In genomic region chr10:45418417-45418858, GRCh38 we compare ENCODE assay signal across 8 cellular contexts. TPM values are rescaled to one million over a fixed set of nuclear protein-coding genes. Genes with fewer than 3 reads are reported as not detected.
DNase-seq lines count a peak whose midpoint lies in the region; ATAC-seq and TF ChIP-seq lines count a peak whose summit lies in the region.

No MANE protein-coding gene starts in this region.

- in situ Hi-C loops in IMR-90 (cut with MboI; ENCODE audit: low sequenced_read_pairs): no loop called here

- TF ChIP-seq CTCF in AG10803 (conservative IDR thresholded peaks at IDR 0.05; ENCODE audit: low read length) (no peak), IMR-90 (conservative IDR thresholded peaks at IDR 0.05; ENCODE audit: low read depth, low read length) (no peak), colonic mucosa (IDR thresholded peaks at IDR 0.05) (no peak), GM10266 (IDR thresholded peaks at IDR 0.05; ENCODE audit: control insufficient read depth, insufficient read depth, low read depth, missing control alignments) (no peak)

- CTCF ChIA-PET in IMR-90 (lab: Yijun Ruan, JAX): no interaction called here

- peak overlapping the region; percentile 87 for H2AFZ ChIP-seq in IMR-90 (replicated peaks; ENCODE audit: low read length, poor library complexity)

- H2BK15ac ChIP-seq in IMR-90 (ENCODE audit: low read depth, low read length): no peak overlapping the region

- BruUV-seq in IMR-90 (replicated peaks; lab: Mats Ljungman, UMichigan): no TSS peak

- no peaks in the 10 kb centered on the region for H3K9me3 ChIP-seq in IMR-90 (ENCODE audit: control insufficient read depth, insufficient read depth, low read length)
- no peaks in the 10 kb centered on the region for H3K9me3 ChIP-seq in colonic mucosa

- peak overlapping the region; percentile 89 to 98 (median 94) for H3K4me3 Mint-ChIP-seq in naive thymus-derived CD8-positive, alpha-beta T cell

- no peak for TF ChIP-seq POLR2A in IMR-90 (IDR thresholded peaks at IDR 0.05; ENCODE audit: low read depth, low read length)

- DNase-seq in AG10803 (ENCODE audit: low read depth) (no peak), IMR-90 (no peak), colonic mucosa (no peak), germinal center (ENCODE audit: low spot score) (no peak), GM10266 (ENCODE audit: extremely low spot score) (no peak)
- no peak for DNase-seq in naive thymus-derived CD8-positive, alpha-beta T cell
- no peak for DNase-seq in stimulated activated CD8-positive, alpha-beta memory T cell treated with anti-CD3 and anti-CD28 coated beads, Interleukin-4, amount 100 ng/mL, for 48 hours

- peak overlapping the region; percentile 93; the same call in 1 of the 2 replicates for H3K4me2 ChIP-seq in IMR-90 (ENCODE audit: low read depth, low read length)

- no peak overlapping the region for H3K56ac ChIP-seq in IMR-90 (ENCODE audit: extremely low read depth, insufficient read depth, low read length)

- no peaks in the 10 kb centered on the region for H4K20me1 ChIP-seq in IMR-90 (ENCODE audit: insufficient read depth, low read length)

- no peaks in the 10 kb centered on the region for H3K36me3 ChIP-seq in IMR-90 (ENCODE audit: control insufficient read depth, insufficient read depth, low read length)
- H3K36me3 ChIP-seq in colonic mucosa: no peaks in the 10 kb centered on the region

- dilution Hi-C loops in IMR-90 (cut with HindIII; ENCODE audit: low sequenced_read_pairs, unreplicated experiment): no loop called here

- peak overlapping the region; percentile 58 for H3K4me3 ChIP-seq in AG10803 (ENCODE audit: low read length)
- no peak overlapping the region for H3K4me3 ChIP-seq in IMR-90 (ENCODE audit: insufficient read depth, low read depth, low read length)
- H3K4me3 ChIP-seq in colonic mucosa: peak overlapping the region; percentile 38

- H4K5ac ChIP-seq in IMR-90 (ENCODE audit: low read depth, low read length): no peak overlapping the region

- intact Hi-C loops in IMR-90 (cut with micrococcal nuclease) (no loop called here), colonic mucosa (cut with DNase I) (no loop called here)

- no peak overlapping the region for H3K14ac ChIP-seq in IMR-90 (replicated peaks; ENCODE audit: low read depth, low read length)

- peaks cover 2% of the 10 kb centered on the region; the same call in 1 of the 2 replicates for H3K4me1 ChIP-seq in IMR-90 (ENCODE audit: control insufficient read depth, insufficient read depth, low read length)
- H3K4me1 ChIP-seq in colonic mucosa: peaks cover 6% of the 10 kb centered on the region

- no peak for ATAC-seq in IMR-90 (ENCODE audit: low read depth)
- no peak for ATAC-seq in naive thymus-derived CD8-positive, alpha-beta T cell
- ATAC-seq in GM21423 (IDR thresholded peaks at IDR 0.05; ENCODE audit: unreplicated experiment): no peak

- no peak overlapping the region for H3K18ac ChIP-seq in IMR-90 (ENCODE audit: low read depth, low read length)

- no peaks in the 10 kb centered on the region for H3K9me1 ChIP-seq in IMR-90 (ENCODE audit: insufficient read depth, low read length)

- no peak overlapping the region for H2BK20ac ChIP-seq in IMR-90 (ENCODE audit: low read depth, low read length)

- H3K27me3 Mint-ChIP-seq in naive thymus-derived CD8-positive, alpha-beta T cell: peaks cover 0 to 4% (median 0%) of the 10 kb centered on the region in 5 donors

- TF ChIP-seq RAD21 in IMR-90 (IDR thresholded peaks at IDR 0.05; ENCODE audit: low read length): no peak

- H3K36me3 Mint-ChIP-seq in naive thymus-derived CD8-positive, alpha-beta T cell: no peaks in the 10 kb centered on the region

- WGBS in IMR-90 (ENCODE audit: extremely low coverage in 2 of 2, insufficient read length in 1 of 2), 2 experiments: 90% methylated on average over 2 of the region's 15 CpGs; no CpG with 5 or more reads in 1 of the 2 experiments

- no peak overlapping the region for H2BK5ac ChIP-seq in IMR-90 (ENCODE audit: low read depth, low read length, poor library complexity, severe bottlenecking)

- peak overlapping the region; percentile 95 to 99 (median 98) for H3K27ac Mint-ChIP-seq in naive thymus-derived CD8-positive, alpha-beta T cell

- no peak overlapping the region for H4K8ac ChIP-seq in IMR-90 (ENCODE audit: low read depth in 2 of 2, low read length in 2 of 2)

- peak overlapping the region; percentile 28 for H2AK9ac ChIP-seq in IMR-90 (replicated peaks; ENCODE audit: low read depth, low read length, poor library complexity)

- POLR2A ChIA-PET in IMR-90 (lab: Charles Lee; ENCODE audit: unreplicated experiment): no interaction called here
- POLR2A ChIA-PET in naive thymus-derived CD8-positive, alpha-beta T cell (lab: Charles Lee): interaction anchor here (1.2 to 4.7 kb wide), 3 partner anchors 8 to 58 kb away, joined by 3 to 38 read pairs (median 4); no protein-coding TSS in a partner anchor

- H3K23ac ChIP-seq in IMR-90 (ENCODE audit: low read depth, low read length): no peak overlapping the region

- H3K9me3 Mint-ChIP-seq in naive thymus-derived CD8-positive, alpha-beta T cell: peaks cover 0 to 2% (median 0%) of the 10 kb centered on the region in 9 donors

- H3K9ac ChIP-seq in IMR-90 (ENCODE audit: low read depth, low read length) (no peak overlapping the region), colonic mucosa (ENCODE audit: low read depth in 2 of 2, low read length in 2 of 2) (peak overlapping the region; percentile 63 to 75)

- H4K91ac ChIP-seq in IMR-90 (ENCODE audit: insufficient read depth, low read depth, low read length): no peak overlapping the region

- H3K27ac ChIP-seq in IMR-90 (ENCODE audit: insufficient read depth, low read length) (no peak overlapping the region), colonic mucosa (peak overlapping the region; percentile 80)

- H2BK120ac ChIP-seq in IMR-90 (ENCODE audit: low read depth, low read length): no peak overlapping the region

- H3K27me3 ChIP-seq in IMR-90 (ENCODE audit: control insufficient read depth, insufficient read depth, low read length): peaks cover 36% of the 10 kb centered on the region
- H3K27me3 ChIP-seq in colonic mucosa: no peaks in the 10 kb centered on the region

- peaks cover 37 to 66% (median 56%) of the 10 kb centered on the region in 4 donors for H3K4me1 Mint-ChIP-seq in naive thymus-derived CD8-positive, alpha-beta T cell

- no peaks in the 10 kb centered on the region for H3K79me1 ChIP-seq in IMR-90 (ENCODE audit: low read depth in 1 of 2, low read length in 2 of 2)

- H3K4ac ChIP-seq in IMR-90 (ENCODE audit: low read depth, low read length): no peak overlapping the region

- no peak overlapping the region for H2AK5ac ChIP-seq in IMR-90 (ENCODE audit: low read depth, low read length)

TF ChIP-seq in IMR-90, 13 proteins besides CTCF, POLR2A, EP300 and RAD21:
- no peak for TF ChIP-seq CHD1 (IDR thresholded peaks at IDR 0.05; ENCODE audit: low read depth, low read length)
- no peak for TF ChIP-seq RFX5 (IDR thresholded peaks at IDR 0.05; ENCODE audit: low read depth, low read length)
- no peak for TF ChIP-seq ELK1 (IDR thresholded peaks at IDR 0.05; ENCODE audit: borderline replicate concordance, low read depth, low read length)
- TF ChIP-seq SMC3 (IDR thresholded peaks at IDR 0.05; ENCODE audit: low read depth, low read length): no peak
- no peak for TF ChIP-seq NFE2L2 (IDR thresholded peaks at IDR 0.05; ENCODE audit: low read depth, low read length)

RNA-seq across cellular contexts. Expression of gene ALOX5, which starts 44.4 kb away (rescaled TPM):
- not detected in 2 replicates for total RNA-seq in IMR-90 (2012; rRNA removed)
- polyA plus RNA-seq in IMR-90 (2012; rRNA removed): not detected in 2 replicates
- not detected in 2 replicates for polyA plus RNA-seq in IMR-90 (2012; cell fraction: cytosol; rRNA removed)
- polyA plus RNA-seq in IMR-90 (2012; cell fraction: nucleus; rRNA removed; ENCODE audit: low replicate concordance): not detected in 2 replicates
- total RNA-seq in colonic mucosa: 1 to 10 TPM; 6.2 to 6.4 TPM
- 10 to 100 TPM; 11.2 to 12.7 TPM for total RNA-seq in naive thymus-derived CD8-positive, alpha-beta T cell
- polyA plus RNA-seq in naive thymus-derived CD8-positive, alpha-beta T cell: 1 to 10 TPM in 1 of 3 donors, under 1 TPM in 2; 0.29 to 1.8 (median 0.31) TPM
